Comparison of ENCODE assay signal across 9 cellular contexts in genomic region chr7:1427064-1427657, GRCh38.
"Had no signal": no experiment of that assay in that cellular context is flagged by ENCODE, and none has a peak within 500 bp of the region (broad histone marks: within the 10 kb centered on the region; RNA-seq: fewer than 3 reads in every experiment).

No MANE protein-coding gene starts in this region.

- H3K9me3 ChIP-seq: HAP-1 had no signal

- H3K4me3 ChIP-seq: HAP-1 had no signal

- H3K27ac ChIP-seq: HL-60, KMS-11 had no signal

- H3K4me2 ChIP-seq: KMS-11 had no signal

- H3K36me3 ChIP-seq: HAP-1 had no signal

- H3K4me1 ChIP-seq: HAP-1 had no signal

- H3K9ac ChIP-seq: KMS-11 had no signal

- DNase-seq: GOT3, H7, IMR-90, Karpas-422, KBM-7 had no signal

- ATAC-seq: HCT116 had no signal
